ENCODE assay signal across 20 cellular contexts in the genomic region with DNA sequence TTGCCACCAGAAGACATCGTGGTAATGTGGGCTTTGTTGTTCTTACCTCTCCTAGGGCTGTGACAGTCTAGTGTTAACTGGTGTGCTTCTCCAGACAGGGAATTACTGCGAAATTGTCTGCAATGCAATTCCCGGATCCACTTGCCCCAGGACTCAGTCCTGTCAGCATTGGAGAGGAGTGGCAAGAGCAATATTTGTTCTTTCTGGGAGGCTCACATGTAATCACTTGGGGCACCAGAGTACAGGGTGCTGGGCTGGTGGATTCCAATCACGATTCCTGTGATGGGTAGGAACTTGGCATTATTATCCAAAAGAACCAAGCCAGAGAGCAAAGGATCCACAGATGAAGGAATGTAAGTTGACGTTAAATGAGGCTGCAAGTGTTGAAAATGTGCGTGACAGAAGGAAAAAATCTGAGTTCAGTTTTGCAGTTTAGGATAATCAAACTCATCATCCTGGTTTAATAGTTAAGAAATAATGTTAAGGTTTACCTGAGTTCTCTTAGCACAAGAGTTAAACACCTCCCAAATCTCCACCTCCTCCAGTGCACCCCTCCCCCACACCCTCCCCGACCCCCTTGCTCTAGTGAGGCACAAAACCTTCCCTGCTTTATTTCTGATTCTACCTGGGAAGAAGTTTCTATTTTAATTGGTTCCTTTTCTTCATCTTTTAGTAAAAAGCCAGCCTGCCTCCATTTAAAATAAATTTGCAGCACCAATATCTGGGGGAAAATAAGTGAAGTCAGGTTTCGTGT.
DNase-seq lines count a peak whose midpoint lies in the region; ATAC-seq and TF ChIP-seq lines count a peak whose summit lies in the region.
"Had no signal": no experiment of that assay in that cellular context is flagged by ENCODE, and none has a peak within 500 bp of the region (broad histone marks: within the 10 kb centered on the region; RNA-seq: fewer than 3 reads in every experiment).

No MANE protein-coding gene starts in this region.

- H3K4me3 ChIP-seq in lower leg skin (ENCODE audit: low read depth, poor library complexity, severe bottlenecking), result no peak overlapping the region
- H3K4me3 ChIP-seq: BLaER1 treated with 17β-estradiol and CSF1 and Interleukin-3, amounts not matched to agents 10 nM and 100 nM; HAP-1 had no signal

- 48 to 59% methylated on average over 8 of the region's 8 CpGs for WGBS in lower leg skin, 2 donors

- no peak for TF ChIP-seq POLR2A in lower leg skin (IDR thresholded peaks at IDR 0.05)

- no peaks in the 10 kb centered on the region for H3K4me1 Mint-ChIP-seq in activated CD8-positive, alpha-beta T cell treated with anti-CD3 and anti-CD28 coated beads, Interleukin-2, amount 10 ng/mL, durations not matched to agents 7 days and 5 days (ENCODE audit: low read depth)
- no peaks in the 10 kb centered on the region for H3K4me1 Mint-ChIP-seq in activated CD8-positive, alpha-beta T cell treated with anti-CD3 and anti-CD28 coated beads for 36 hours (ENCODE audit: low read depth)
- H3K4me1 Mint-ChIP-seq in chondrocyte (ENCODE audit: low read depth) (peaks cover 45% of the 10 kb centered on the region), progenitor cell of endocrine pancreas (ENCODE audit: low read depth) (peaks cover 3% of the 10 kb centered on the region)

- POLR2A ChIA-PET in activated CD8-positive, alpha-beta T cell treated with anti-CD3 and anti-CD28 coated beads, Interleukin-2, amount 10 ng/mL, durations not matched to agents 7 days and 5 days (lab: Charles Lee), result no interaction called here
- POLR2A ChIA-PET in activated CD8-positive, alpha-beta T cell treated with anti-CD3 and anti-CD28 coated beads for 36 hours (lab: Charles Lee), result interaction anchor here (0.8 kb wide), 1 partner anchor 112 kb away, joined by 3 read pairs; no protein-coding TSS in a partner anchor

- H3K4me3 Mint-ChIP-seq in activated CD8-positive, alpha-beta T cell treated with anti-CD3 and anti-CD28 coated beads, Interleukin-2, amount 10 ng/mL, durations not matched to agents 7 days and 5 days, result no peak overlapping the region
- no peak overlapping the region for H3K4me3 Mint-ChIP-seq in activated CD8-positive, alpha-beta T cell treated with anti-CD3 and anti-CD28 coated beads for 36 hours
- no peak overlapping the region for H3K4me3 Mint-ChIP-seq in chondrocyte (ENCODE audit: unreplicated experiment)
- no peak overlapping the region for H3K4me3 Mint-ChIP-seq in progenitor cell of endocrine pancreas (ENCODE audit: low read depth)
- H3K4me3 Mint-ChIP-seq: CD4-positive, alpha-beta memory T cell; IgD-negative memory B cell had no signal

- no peak for TF ChIP-seq CTCF in activated CD8-positive, alpha-beta T cell treated with anti-CD3 and anti-CD28 coated beads for 36 hours (IDR thresholded peaks at IDR 0.05)
- TF ChIP-seq CTCF in chondrocyte (IDR thresholded peaks at IDR 0.05) (no peak), progenitor cell of endocrine pancreas (IDR thresholded peaks at IDR 0.05; ENCODE audit: unreplicated experiment) (no peak), lower leg skin (IDR thresholded peaks at IDR 0.05) (no peak)

- intact Hi-C loops in activated CD8-positive, alpha-beta T cell treated with anti-CD3 and anti-CD28 coated beads for 36 hours (cut with micrococcal nuclease), result no loop called here
- intact Hi-C loops in left colon (cut with DNase I, micrococcal nuclease) (no loop called here), lower leg skin (cut with DNase I; ENCODE audit: low total_unique reads) (no loop called here)

- H3K9me3 Mint-ChIP-seq in activated CD8-positive, alpha-beta T cell treated with anti-CD3 and anti-CD28 coated beads, Interleukin-2, amount 10 ng/mL, durations not matched to agents 7 days and 5 days (ENCODE audit: insufficient read depth), result no peaks in the 10 kb centered on the region
- H3K9me3 Mint-ChIP-seq in activated CD8-positive, alpha-beta T cell treated with anti-CD3 and anti-CD28 coated beads for 36 hours, result peaks cover 3% of the 10 kb centered on the region
- H3K9me3 Mint-ChIP-seq in chondrocyte (ENCODE audit: low read depth) (no peaks in the 10 kb centered on the region), progenitor cell of endocrine pancreas (ENCODE audit: low read depth) (peaks cover 10% of the 10 kb centered on the region)
- H3K9me3 Mint-ChIP-seq: CD4-positive, alpha-beta memory T cell had no signal

- no peaks in the 10 kb centered on the region for H3K27me3 Mint-ChIP-seq in activated CD8-positive, alpha-beta T cell treated with anti-CD3 and anti-CD28 coated beads, Interleukin-2, amount 10 ng/mL, durations not matched to agents 7 days and 5 days (ENCODE audit: low read depth)
- H3K27me3 Mint-ChIP-seq in activated CD8-positive, alpha-beta T cell treated with anti-CD3 and anti-CD28 coated beads for 36 hours, result no peaks in the 10 kb centered on the region
- H3K27me3 Mint-ChIP-seq in chondrocyte (ENCODE audit: low read depth), result no peaks in the 10 kb centered on the region
- no peaks in the 10 kb centered on the region for H3K27me3 Mint-ChIP-seq in progenitor cell of endocrine pancreas
- H3K27me3 Mint-ChIP-seq: CD4-positive, alpha-beta memory T cell; IgD-negative memory B cell had no signal

- H3K36me3 Mint-ChIP-seq in activated CD8-positive, alpha-beta T cell treated with anti-CD3 and anti-CD28 coated beads, Interleukin-2, amount 10 ng/mL, durations not matched to agents 7 days and 5 days (ENCODE audit: low read depth), result peaks cover 9% of the 10 kb centered on the region
- peaks cover 2% of the 10 kb centered on the region for H3K36me3 Mint-ChIP-seq in activated CD8-positive, alpha-beta T cell treated with anti-CD3 and anti-CD28 coated beads for 36 hours (ENCODE audit: low read depth)
- H3K36me3 Mint-ChIP-seq in chondrocyte (ENCODE audit: low read depth) (peaks cover 5% of the 10 kb centered on the region), progenitor cell of endocrine pancreas (ENCODE audit: insufficient read depth) (peaks cover 12% of the 10 kb centered on the region)
- H3K36me3 Mint-ChIP-seq: CD4-positive, alpha-beta memory T cell; IgD-negative memory B cell had no signal

- H3K27ac Mint-ChIP-seq in activated CD8-positive, alpha-beta T cell treated with anti-CD3 and anti-CD28 coated beads, Interleukin-2, amount 10 ng/mL, durations not matched to agents 7 days and 5 days, result peak overlapping the region; percentile 1
- H3K27ac Mint-ChIP-seq in activated CD8-positive, alpha-beta T cell treated with anti-CD3 and anti-CD28 coated beads for 36 hours, result no peak overlapping the region
- H3K27ac Mint-ChIP-seq in chondrocyte (ENCODE audit: unreplicated experiment) (peak overlapping the region; percentile 85), progenitor cell of endocrine pancreas (peak overlapping the region; percentile 34)
- H3K27ac Mint-ChIP-seq: IgD-negative memory B cell had no signal

- ATAC-seq in activated CD8-positive, alpha-beta T cell treated with anti-CD3 and anti-CD28 coated beads, Interleukin-2, amount 10 ng/mL, durations not matched to agents 7 days and 5 days, result no peak
- ATAC-seq in activated CD8-positive, alpha-beta T cell treated with anti-CD3 and anti-CD28 coated beads for 36 hours, result no peak
- peak; percentile 59 for ATAC-seq in left colon
- ATAC-seq in HG02763 (IDR thresholded peaks at IDR 0.05; ENCODE audit: unreplicated experiment), result no peak

- CTCF ChIA-PET in activated CD8-positive, alpha-beta T cell treated with anti-CD3 and anti-CD28 coated beads, Interleukin-2, amount 10 ng/mL, durations not matched to agents 7 days and 5 days (lab: Charles Lee), result no interaction called here
- CTCF ChIA-PET in activated CD8-positive, alpha-beta T cell treated with anti-CD3 and anti-CD28 coated beads for 36 hours (lab: Charles Lee), result interaction anchor here (1.1 kb wide), 1 partner anchor 144 kb away, joined by 5 read pairs; a partner anchor contains a TSS

- no peak for DNase-seq in activated CD8-positive, alpha-beta T cell treated with anti-CD3 and anti-CD28 coated beads, Interleukin-2, amount 10 ng/mL, durations not matched to agents 7 days and 5 days
- no peak for DNase-seq in activated CD8-positive, alpha-beta T cell treated with anti-CD3 and anti-CD28 coated beads for 36 hours
- DNase-seq in chondrocyte (ENCODE audit: low spot score), result no peak
- DNase-seq in left colon, result no peak
- DNase-seq in progenitor cell of endocrine pancreas (ENCODE audit: low spot score, unreplicated experiment), result no peak
- DNase-seq in lower leg skin (ENCODE audit: low spot score in 2 of 2), result no peak
- DNase-seq in GF-D8 (lab: John Stamatoyannopoulos, UW), result no peak
- DNase-seq: ACHN; CD4-positive, alpha-beta memory T cell; DND-41; NCI-H1694 treated with DMSO at 0.1 percent for 48 hours; NCI-H2081 treated with DMSO at 0.1 percent for 48 hours; NCI-H2171 treated with DMSO at 0.1 percent for 48 hours; NCI-H524 treated with DMSO at 0.1 percent for 48 hours; OCI-M1; Right ventricle myocardium superior had no signal
